8 cellular contexts compared by ENCODE assay signal in genomic region chr3:45592830-45593707, GRCh38. TPM values are rescaled to one million over a fixed set of nuclear protein-coding genes. Genes with fewer than 3 reads are reported as not detected.
A peak's percentile ranks its signal among the peaks of the same experiment; 100 is the strongest.
DNase-seq lines count a peak whose midpoint lies in the region; ATAC-seq and TF ChIP-seq lines count a peak whose summit lies in the region.

No MANE protein-coding gene starts in this region.

- POLR2A ChIA-PET in naive thymus-derived CD4-positive, alpha-beta T cell (lab: Charles Lee) = interaction anchor here (1.1 kb wide), 1 partner anchor 96 kb away, joined by 3 read pairs; the partner anchor contains the start of gene SACM1L

- peaks cover 40 to 53% (median 47%) of the 10 kb centered on the region in 7 donors for H3K4me1 Mint-ChIP-seq in naive thymus-derived CD4-positive, alpha-beta T cell
- H3K4me1 Mint-ChIP-seq in stimulated activated memory B cell treated with anti-CD40 and anti-IgM and Interleukin-4, amounts not matched to agents 10 μg/mL and 1 μg/mL and 100 μg/mL, for 72 hours = peaks cover 44% of the 10 kb centered on the region

- intact Hi-C loops in naive thymus-derived CD4-positive, alpha-beta T cell (cut with micrococcal nuclease) = loop anchor here (1.0 to 10.0 kb wide), 12 partner anchors 63 to 1255 kb away; partner anchors contain the start of genes LARS2 (in 2 of the 2), SACM1L (in 2 of the 2), EXOSC7 (in 1 of the 2) and FYCO1 (in 1 of the 2)

- peak overlapping the region; percentile 84 to 98 (median 91) for H3K27ac Mint-ChIP-seq in naive thymus-derived CD4-positive, alpha-beta T cell
- peak overlapping the region; percentile 83 for H3K27ac Mint-ChIP-seq in stimulated activated memory B cell treated with anti-CD40 and anti-IgM and Interleukin-4, amounts not matched to agents 10 μg/mL and 1 μg/mL and 100 μg/mL, for 72 hours

- peak; percentile 74 for ATAC-seq in naive thymus-derived CD4-positive, alpha-beta T cell
- ATAC-seq in stimulated activated memory B cell treated with anti-CD40 and anti-IgM and Interleukin-4, amounts not matched to agents 10 μg/mL and 1 μg/mL and 100 μg/mL, for 72 hours = peak; percentile 49
- ATAC-seq in HG03095 (IDR thresholded peaks at IDR 0.05; ENCODE audit: unreplicated experiment) = no peak

- peak overlapping the region; percentile 72 for H3K27ac ChIP-seq in naive thymus-derived CD4-positive, alpha-beta T cell (ENCODE audit: low read depth, low read length)

- no peaks in the 10 kb centered on the region for H3K36me3 ChIP-seq in naive thymus-derived CD4-positive, alpha-beta T cell (ENCODE audit: control insufficient read depth in 2 of 3, insufficient read depth in 3 of 3, low read length in 3 of 3)

- CTCF ChIA-PET in naive thymus-derived CD4-positive, alpha-beta T cell (lab: Charles Lee) = interaction anchor here (0.6 to 1.2 kb wide), 3 partner anchors 63 to 598 kb away, joined by 4 to 6 read pairs (median 5); no protein-coding TSS in a partner anchor

- TF ChIP-seq CTCF in fibroblast of pulmonary artery (IDR thresholded peaks at IDR 0.05; ENCODE audit: low read length, missing control alignments) = peak; percentile 87

- no peaks in the 10 kb centered on the region for H3K9me3 Mint-ChIP-seq in naive thymus-derived CD4-positive, alpha-beta T cell
- H3K9me3 Mint-ChIP-seq in stimulated activated memory B cell treated with anti-CD40 and anti-IgM and Interleukin-4, amounts not matched to agents 10 μg/mL and 1 μg/mL and 100 μg/mL, for 72 hours = no peaks in the 10 kb centered on the region

- H3K36me3 Mint-ChIP-seq in naive thymus-derived CD4-positive, alpha-beta T cell = peaks cover 0 to 19% (median 0%) of the 10 kb centered on the region in 5 donors
- H3K36me3 Mint-ChIP-seq in stimulated activated memory B cell treated with anti-CD40 and anti-IgM and Interleukin-4, amounts not matched to agents 10 μg/mL and 1 μg/mL and 100 μg/mL, for 72 hours = peaks cover 5% of the 10 kb centered on the region

- no peaks in the 10 kb centered on the region for H3K27me3 ChIP-seq in naive thymus-derived CD4-positive, alpha-beta T cell (ENCODE audit: control insufficient read depth in 2 of 2, insufficient read depth in 2 of 2, low read length in 2 of 2)

- peak overlapping the region; percentile 74 to 95 (median 88) for H3K4me3 Mint-ChIP-seq in naive thymus-derived CD4-positive, alpha-beta T cell
- peak overlapping the region; percentile 74 for H3K4me3 Mint-ChIP-seq in stimulated activated memory B cell treated with anti-CD40 and anti-IgM and Interleukin-4, amounts not matched to agents 10 μg/mL and 1 μg/mL and 100 μg/mL, for 72 hours

- H3K27me3 Mint-ChIP-seq in naive thymus-derived CD4-positive, alpha-beta T cell = peaks cover 0 to 3% (median 0%) of the 10 kb centered on the region in 5 donors
- no peaks in the 10 kb centered on the region for H3K27me3 Mint-ChIP-seq in stimulated activated memory B cell treated with anti-CD40 and anti-IgM and Interleukin-4, amounts not matched to agents 10 μg/mL and 1 μg/mL and 100 μg/mL, for 72 hours

- H3K4me3 ChIP-seq in Jurkat, Clone E6-1 (ENCODE audit: low read length) = peak overlapping the region; percentile 79
- H3K4me3 ChIP-seq in fibroblast of pulmonary artery (replicated peaks; ENCODE audit: low read depth, low read length) = peak overlapping the region; percentile 53
- peak overlapping the region; percentile 71 for H3K4me3 ChIP-seq in naive thymus-derived CD4-positive, alpha-beta T cell (ENCODE audit: low read length)

- DNase-seq in ELF-1 (ENCODE audit: low read depth, low spot score) (peak; percentile 95), RPMI8226 (peak; percentile 90), fibroblast of pulmonary artery (ENCODE audit: low read depth) (peak; percentile 93)
- no peak for DNase-seq in Jurkat, Clone E6-1 (ENCODE audit: low read depth, low spot score)
- peak; percentile 51 for DNase-seq in activated T-helper 9 cell treated with anti-CD3 and anti-CD28 coated beads, Interleukin-2, amount 50 U/mL, for 16 hours (ENCODE audit: low read depth)
- DNase-seq in naive thymus-derived CD4-positive, alpha-beta T cell = peak; percentile 36 to 62 (median 50)

- H3K4me1 ChIP-seq in naive thymus-derived CD4-positive, alpha-beta T cell (ENCODE audit: control insufficient read depth in 2 of 2, insufficient read depth in 2 of 2, low read length in 2 of 2) = peaks cover 36 to 49% of the 10 kb centered on the region in 2 donors

- no peaks in the 10 kb centered on the region for H3K9me3 ChIP-seq in naive thymus-derived CD4-positive, alpha-beta T cell (ENCODE audit: control insufficient read depth in 2 of 3, low read length in 3 of 3)

RNA-seq across cellular contexts. Expression of gene LIMD1, which starts 1.5 kb away (rescaled TPM):
- 23.4 TPM for polyA plus RNA-seq in Jurkat, Clone E6-1 (2012; ENCODE audit: insufficient read depth, insufficient read length)
- total RNA-seq in naive thymus-derived CD4-positive, alpha-beta T cell = 10 to 100 TPM; 26.0 to 49.3 (median 28.6) TPM
- 1 to 10 TPM; 5.9 to 6.1 TPM for polyA plus RNA-seq in naive thymus-derived CD4-positive, alpha-beta T cell
